ENCODE assay signal across 3 cellular contexts in genomic region chr13:102298051-102298450, GRCh38.
"Had no signal": no experiment of that assay in that cellular context is flagged by ENCODE, and none has a peak within 500 bp of the region (broad histone marks: within the 10 kb centered on the region; RNA-seq: fewer than 3 reads in every experiment).

No MANE protein-coding gene starts in this region.

- DNase-seq: GDM1, GF-D8 had no signal

- H3K4me3 ChIP-seq: GM12878 had no signal
